ENCODE assay signal across 12 cellular contexts in genomic region chr1:186903374-186904129, GRCh38.
"Had no signal": no experiment of that assay in that cellular context is flagged by ENCODE, and none has a peak within 500 bp of the region (broad histone marks: within the 10 kb centered on the region; RNA-seq: fewer than 3 reads in every experiment).

No MANE protein-coding gene starts in this region.

- H3K4me3 Mint-ChIP-seq: activated naive CD4-positive, alpha-beta T cell treated with anti-CD3 and anti-CD28 coated beads, Interleukin-2, amount 50 U/mL, for 24 hours; central memory CD8-positive, alpha-beta T cell; naive thymus-derived CD8-positive, alpha-beta T cell had no signal

- FAIRE-seq: small intestine had no signal

- H3K36me3 Mint-ChIP-seq: activated naive CD4-positive, alpha-beta T cell treated with anti-CD3 and anti-CD28 coated beads, Interleukin-2, amount 50 U/mL, for 24 hours; naive thymus-derived CD8-positive, alpha-beta T cell had no signal

- H3K9me3 Mint-ChIP-seq: activated naive CD4-positive, alpha-beta T cell treated with anti-CD3 and anti-CD28 coated beads, Interleukin-2, amount 50 U/mL, for 24 hours; naive thymus-derived CD8-positive, alpha-beta T cell had no signal

- H3K27ac Mint-ChIP-seq: activated naive CD4-positive, alpha-beta T cell treated with anti-CD3 and anti-CD28 coated beads, Interleukin-2, amount 50 U/mL, for 24 hours; naive thymus-derived CD8-positive, alpha-beta T cell; progenitor cell of endocrine pancreas had no signal

- H3K27me3 Mint-ChIP-seq: activated naive CD4-positive, alpha-beta T cell treated with anti-CD3 and anti-CD28 coated beads, Interleukin-2, amount 50 U/mL, for 24 hours; central memory CD8-positive, alpha-beta T cell; progenitor cell of endocrine pancreas had no signal

- H3K27me3 ChIP-seq: thyroid gland, uterus had no signal

- H3K36me3 ChIP-seq: thyroid gland, uterus had no signal

- H3K27ac ChIP-seq: thyroid gland, uterus had no signal

- H3K9me3 ChIP-seq: mucosa of descending colon, thyroid gland, uterus had no signal

- H3K4me3 ChIP-seq: lung, mucosa of descending colon, thyroid gland, uterus had no signal

- DNase-seq: activated CD4-positive, CD25-positive, alpha-beta regulatory T cell; mucosa of descending colon; naive thymus-derived CD8-positive, alpha-beta T cell; nucleus accumbens; right cardiac atrium; thyroid gland; uterus had no signal

- H3K4me1 Mint-ChIP-seq: activated naive CD4-positive, alpha-beta T cell treated with anti-CD3 and anti-CD28 coated beads, Interleukin-2, amount 50 U/mL, for 24 hours; central memory CD8-positive, alpha-beta T cell; naive thymus-derived CD8-positive, alpha-beta T cell had no signal

- ATAC-seq: mucosa of descending colon; naive thymus-derived CD8-positive, alpha-beta T cell had no signal

- H3K4me1 ChIP-seq: thyroid gland, uterus had no signal
